In the genomic region with DNA sequence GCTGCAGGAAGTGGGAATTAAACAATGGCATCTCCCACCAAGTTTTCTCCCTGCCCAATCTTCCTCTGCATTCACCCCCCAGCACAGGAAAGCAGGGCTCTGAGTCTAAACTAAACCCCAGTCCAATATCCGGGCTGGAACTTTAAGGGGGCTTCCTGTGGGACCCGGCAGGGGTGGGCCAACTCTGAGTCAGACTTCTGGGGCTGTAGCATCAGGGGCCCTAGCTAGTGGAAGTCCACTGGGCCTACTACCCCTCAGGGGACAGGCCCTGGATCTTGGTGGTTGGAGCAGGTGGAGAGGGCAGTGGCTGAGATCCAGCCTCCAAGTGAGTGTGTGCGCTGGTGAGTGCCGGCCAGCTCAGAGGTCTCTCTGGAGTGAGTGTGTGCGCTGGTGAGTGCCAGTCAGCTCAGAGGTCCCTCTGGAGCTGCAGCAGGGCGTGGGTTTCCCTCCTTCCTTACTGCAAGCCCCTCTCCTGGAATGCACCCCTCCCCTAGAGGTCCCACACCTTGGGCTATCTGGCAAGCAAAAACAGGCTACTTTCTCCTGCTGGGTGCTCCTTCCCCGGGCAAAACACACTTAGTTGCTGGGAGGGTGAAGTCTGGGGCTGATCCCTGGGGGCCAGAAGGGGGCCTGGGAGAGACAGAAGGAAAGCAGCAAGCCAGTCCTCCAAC, we compare ENCODE assay signal across 19 cellular contexts. TPM values are rescaled to one million over a fixed set of nuclear protein-coding genes. Genes with fewer than 3 reads are reported as not detected.
A peak's percentile ranks its signal among the peaks of the same experiment; 100 is the strongest.
DNase-seq lines count a peak whose midpoint lies in the region; TF ChIP-seq lines count a peak whose summit lies in the region.
"Had no signal": no experiment of that assay in that cellular context is flagged by ENCODE, and none has a peak within 500 bp of the region (broad histone marks: within the 10 kb centered on the region; RNA-seq: fewer than 3 reads in every experiment).

No MANE protein-coding gene starts in this region.

- H3K36me3 ChIP-seq in H7 (replicated peaks; ENCODE audit: control insufficient read depth, insufficient read depth, low read length) (no peaks in the 10 kb centered on the region), ascending aorta (no peaks in the 10 kb centered on the region)
- H3K36me3 ChIP-seq: Peyer's patch had no signal

- POLR2A ChIA-PET in MCF 10A (lab: Yijun Ruan, JAX): no interaction called here

- H3K36me3 Mint-ChIP-seq in MCF 10A (ENCODE audit: insufficient read depth, unreplicated experiment): no peaks in the 10 kb centered on the region

- peaks cover 93% of the 10 kb centered on the region for H3K27me3 Mint-ChIP-seq in MCF 10A (ENCODE audit: insufficient read depth, unreplicated experiment)

- BruUV-seq in MCF 10A (replicated peaks; lab: Mats Ljungman, UMichigan): no TSS peak

- H3K4me1 Mint-ChIP-seq in MCF 10A (ENCODE audit: insufficient read depth, unreplicated experiment): peaks cover 6% of the 10 kb centered on the region

- no peak overlapping the region for H3K27ac ChIP-seq in ascending aorta
- H3K27ac ChIP-seq: KMS-11, Peyer's patch, SK-N-MC had no signal

- peaks cover 93% of the 10 kb centered on the region for H3K27me3 ChIP-seq in H7 (ENCODE audit: control insufficient read depth, insufficient read depth, low read length)
- H3K27me3 ChIP-seq in ascending aorta: peaks cover 8% of the 10 kb centered on the region

- no peaks in the 10 kb centered on the region for H3K4me1 ChIP-seq in ascending aorta
- H3K4me1 ChIP-seq: Peyer's patch had no signal

- H3K9me3 ChIP-seq in ascending aorta: no peaks in the 10 kb centered on the region

- no peak overlapping the region for H3K4me3 ChIP-seq in H7 (ENCODE audit: insufficient read depth, low read depth, low read length)
- H3K4me3 ChIP-seq in ascending aorta: no peak overlapping the region
- H3K4me3 ChIP-seq: Peyer's patch, SK-N-MC had no signal

- DNase-seq in ELF-1 (ENCODE audit: low read depth, low spot score) (peak; percentile 75), H7 (peak; percentile 78), ecto neural progenitor cell (ENCODE audit: low spot score) (peak; percentile 66), iPS-NIHi7 (ENCODE audit: extremely low spot score) (peak; percentile 66), NCI-H1694 treated with DMSO at 0.1 percent for 48 hours (lab: John Stamatoyannopoulos, UW) (no peak), MCF 10A (ENCODE audit: unreplicated experiment) (no peak), ascending aorta (ENCODE audit: low spot score in 2 of 2) (no peak)
- DNase-seq: DMS 273 treated with DMSO at 0.1 percent for 48 hours, NCI-H1092, NCI-H146, NCI-H2081 treated with DMSO at 0.1 percent for 48 hours, NCI-H510A treated with DMSO at 0.1 percent for 48 hours, NCI-H82, Peyer's patch, Right ventricle myocardium superior had no signal

- intact Hi-C loops in MCF 10A (cut with micrococcal nuclease) (no loop called here), ascending aorta (cut with DNase I) (no loop called here)

- H3K27ac Mint-ChIP-seq in MCF 10A (ENCODE audit: low read depth, unreplicated experiment): no peak overlapping the region
- H3K27ac Mint-ChIP-seq: CD14-positive monocyte had no signal

- CTCF ChIA-PET in MCF 10A (lab: Yijun Ruan, JAX): interaction anchor here (0.7 to 1.0 kb wide), 2 partner anchors 15 to 130 kb away, joined by 3 read pairs; no protein-coding TSS in a partner anchor

- H3K4me3 Mint-ChIP-seq in MCF 10A (ENCODE audit: unreplicated experiment): no peak overlapping the region

- peaks cover 8% of the 10 kb centered on the region for H3K9me3 Mint-ChIP-seq in MCF 10A (ENCODE audit: unreplicated experiment)

- TF ChIP-seq CTCF in MCF 10A (IDR thresholded peaks at IDR 0.05; ENCODE audit: unreplicated experiment): no peak
- TF ChIP-seq CTCF in ascending aorta (IDR thresholded peaks at IDR 0.05): no peak

RNA-seq across cellular contexts. Expression of gene LHX5, which starts 5.6 kb away (rescaled TPM):
- total RNA-seq in H7 (2014; rRNA removed; shearing (Covaris generic)): 0.07 and 0.85 TPM in 2 replicates
- not detected in 2 replicates for total RNA-seq in MCF 10A (2022)
- not detected for total RNA-seq in ascending aorta
- total RNA-seq: HepG2, Peyer's patch, Right ventricle myocardium superior had no signal

RNA-seq across cellular contexts. Expression of gene SDSL, which starts 55.1 kb away (rescaled TPM):
- total RNA-seq in H7 (2014; rRNA removed; shearing (Covaris generic)): 3.3 and 4.1 TPM in 2 replicates
- total RNA-seq in MCF 10A (2022): 21.1 and 32.7 TPM in 2 replicates
- total RNA-seq in ascending aorta: 11.0 TPM

Comparison
In these comparisons a context has a peak if more than half of its experiments do, and no peak if none do; other contexts are left out.
1. DNase-seq: peak in ELF-1 (single experiment), H7 (single experiment), ecto neural progenitor cell (single experiment) and iPS-NIHi7 (single experiment); none in NCI-H1694 treated with DMSO at 0.1 percent for 48 hours (single experiment), MCF 10A (single experiment) and ascending aorta (0 of 2).